In the genomic region with DNA sequence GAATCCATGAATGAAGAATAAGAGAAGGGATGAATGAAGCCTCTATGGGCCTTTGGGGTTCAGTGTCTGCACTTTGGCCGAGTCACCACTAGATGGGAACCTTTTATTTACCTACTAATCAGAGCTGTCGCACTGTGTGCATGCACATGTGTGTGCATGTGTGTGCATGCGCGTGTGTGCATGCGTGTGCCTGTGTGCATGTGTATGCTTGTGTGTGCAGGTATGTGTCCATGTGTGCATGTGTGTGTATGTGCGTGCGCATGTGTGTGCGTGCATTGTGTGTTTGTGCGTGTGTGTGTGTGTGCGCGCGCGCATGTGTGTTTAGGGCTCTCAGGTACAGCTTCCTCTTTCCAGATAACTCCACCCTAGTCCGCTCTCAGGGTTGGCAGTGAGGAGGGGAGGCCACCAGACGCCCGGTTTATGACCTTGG, we compare ENCODE assay signal across 8 cellular contexts. TPM values are rescaled to one million over a fixed set of nuclear protein-coding genes. Genes with fewer than 3 reads are reported as not detected.
DNase-seq lines count a peak whose midpoint lies in the region; ATAC-seq, FAIRE-seq and TF ChIP-seq lines count a peak whose summit lies in the region.

No MANE protein-coding gene starts in this region.

- peaks cover 33% of the 10 kb centered on the region for H3K27me3 Mint-ChIP-seq in astrocyte (ENCODE audit: low read depth, unreplicated experiment)

- no peak overlapping the region for H2BK120ac ChIP-seq in mesendoderm (ENCODE audit: low read depth, low read length)

- no peak overlapping the region for H3K4ac ChIP-seq in mesendoderm (ENCODE audit: low read depth, low read length)

- no peak overlapping the region for H3K27ac ChIP-seq in astrocyte (ENCODE audit: low read depth, low read length)
- H3K27ac ChIP-seq in mesendoderm (ENCODE audit: low read depth, low read length), result no peak overlapping the region

- H3K9me3 ChIP-seq in Loucy (ENCODE audit: insufficient read depth, low read depth, low read length) (peaks cover 2% of the 10 kb centered on the region; the same call in 1 of the 2 replicates), astrocyte (ENCODE audit: insufficient read depth, low read depth, low read length) (peaks cover 7% of the 10 kb centered on the region)

- H2BK5ac ChIP-seq in mesendoderm (ENCODE audit: low read length), result no peak overlapping the region

- no peaks in the 10 kb centered on the region for H3K79me2 ChIP-seq in Loucy (ENCODE audit: insufficient read depth, low read length)
- H3K79me2 ChIP-seq in astrocyte (ENCODE audit: insufficient read depth, low read length), result no peaks in the 10 kb centered on the region
- H3K79me2 ChIP-seq in mesendoderm (ENCODE audit: control insufficient read depth, insufficient read depth, low read length), result no peaks in the 10 kb centered on the region

- no peak overlapping the region for H3K9ac ChIP-seq in Loucy (ENCODE audit: low read depth, low read length, poor library complexity, severe bottlenecking)
- H3K9ac ChIP-seq in astrocyte (ENCODE audit: low read length), result no peak overlapping the region
- H3K9ac ChIP-seq in mesendoderm (ENCODE audit: low read length), result no peak overlapping the region

- H4K20me1 ChIP-seq in Loucy (ENCODE audit: insufficient read depth, low read length, poor library complexity, severe bottlenecking), result no peaks in the 10 kb centered on the region
- no peaks in the 10 kb centered on the region for H4K20me1 ChIP-seq in astrocyte (ENCODE audit: insufficient read depth, low read length)

- ATAC-seq in HG02884 (IDR thresholded peaks at IDR 0.05; ENCODE audit: unreplicated experiment) (no peak), GM19035 (IDR thresholded peaks at IDR 0.05; ENCODE audit: unreplicated experiment) (no peak), HG03342 (IDR thresholded peaks at IDR 0.05; ENCODE audit: unreplicated experiment) (no peak), HG02870 (IDR thresholded peaks at IDR 0.05; ENCODE audit: unreplicated experiment) (no peak)

- no peaks in the 10 kb centered on the region for H3F3A ChIP-seq in Loucy (ENCODE audit: low read depth)

- no peak overlapping the region for H2BK15ac ChIP-seq in mesendoderm (replicated peaks; ENCODE audit: low read depth)

- WGBS in mesendoderm (ENCODE audit: extremely low coverage, insufficient coverage, low lambda C conversion rate), result no CpG with 5 or more reads among the region's 16 CpGs

- H3K4me3 Mint-ChIP-seq in astrocyte (ENCODE audit: unreplicated experiment), result no peak overlapping the region

- no peaks in the 10 kb centered on the region for H3K79me1 ChIP-seq in mesendoderm (ENCODE audit: low read length)

- no peak overlapping the region for H4K5ac ChIP-seq in mesendoderm (ENCODE audit: low read length)

- no peak for FAIRE-seq in astrocyte (lab: Jason Lieb, UNC)

- DNase-seq in GM12864 (ENCODE audit: low read depth) (no peak), astrocyte (ENCODE audit: low read depth) (no peak), mesendoderm (peak; percentile 31)

- no peak overlapping the region for H3K18ac ChIP-seq in mesendoderm (ENCODE audit: low read length)

- no peak overlapping the region for H2AK5ac ChIP-seq in mesendoderm (ENCODE audit: low read length)

- H3K27me3 ChIP-seq in Loucy (ENCODE audit: insufficient read depth, low read length, poor library complexity, severe bottlenecking) (no peaks in the 10 kb centered on the region), astrocyte (ENCODE audit: insufficient read depth, low read length) (peaks cover 7% of the 10 kb centered on the region), mesendoderm (ENCODE audit: insufficient read depth, low read length, poor library complexity) (no peaks in the 10 kb centered on the region)

- H3K4me3 ChIP-seq in GM12864 (ENCODE audit: low read depth, low read length) (no peak overlapping the region), Loucy (ENCODE audit: low read length, poor library complexity, severe bottlenecking) (no peak overlapping the region), astrocyte (ENCODE audit: insufficient read depth, low read depth, low read length) (no peak overlapping the region), mesendoderm (ENCODE audit: low read length) (no peak overlapping the region)

- H3K4me1 Mint-ChIP-seq in astrocyte (ENCODE audit: low read depth, unreplicated experiment), result no peaks in the 10 kb centered on the region

- H3K27ac Mint-ChIP-seq in astrocyte (ENCODE audit: unreplicated experiment), result no peak overlapping the region

- H3K4me2 ChIP-seq in Loucy (ENCODE audit: low read depth, low read length, poor library complexity, severe bottlenecking) (no peak overlapping the region), astrocyte (ENCODE audit: low read length) (no peak overlapping the region), mesendoderm (ENCODE audit: low read length) (no peak overlapping the region)

- H3K23ac ChIP-seq in mesendoderm (ENCODE audit: low read length), result no peak overlapping the region

- H3K9me3 Mint-ChIP-seq in astrocyte (ENCODE audit: unreplicated experiment), result peaks cover 41% of the 10 kb centered on the region

- H3K9me2 ChIP-seq in Loucy (replicated peaks; ENCODE audit: low read depth, low read length), result no peaks in the 10 kb centered on the region

- H3K36me3 ChIP-seq in Loucy (ENCODE audit: insufficient read depth, low read length) (no peaks in the 10 kb centered on the region), astrocyte (ENCODE audit: insufficient read depth, low read length) (no peaks in the 10 kb centered on the region), mesendoderm (ENCODE audit: control insufficient read depth, insufficient read depth, low read length) (no peaks in the 10 kb centered on the region)

- H3K4me1 ChIP-seq in Loucy (ENCODE audit: insufficient read depth, low read length, poor library complexity, severe bottlenecking), result no peaks in the 10 kb centered on the region
- H3K4me1 ChIP-seq in astrocyte (ENCODE audit: insufficient read depth, low read length), result no peaks in the 10 kb centered on the region
- H3K4me1 ChIP-seq in mesendoderm (ENCODE audit: control insufficient read depth, low read depth, low read length), result no peaks in the 10 kb centered on the region

- no peaks in the 10 kb centered on the region for H3K36me3 Mint-ChIP-seq in astrocyte (ENCODE audit: low read depth, unreplicated experiment)

- H2AFZ ChIP-seq in Loucy (ENCODE audit: low read length) (no peak overlapping the region), astrocyte (ENCODE audit: low read depth, low read length) (no peak overlapping the region)

- no peak overlapping the region for H4K8ac ChIP-seq in mesendoderm (ENCODE audit: low read depth, low read length)

- TF ChIP-seq CTCF in GM12864 (IDR thresholded peaks at IDR 0.05; ENCODE audit: low read depth, low read length, missing control alignments) (peak; percentile 58), Loucy (conservative IDR thresholded peaks at IDR 0.05; ENCODE audit: low read length) (peak; percentile 75), astrocyte (IDR thresholded peaks at IDR 0.05; ENCODE audit: insufficient read depth, low read depth, low read length) (peak; percentile 45)

- no peak overlapping the region for H3K56ac ChIP-seq in mesendoderm (ENCODE audit: low read length)

RNA-seq across cellular contexts. Expression of gene UBXN10, which starts 20.4 kb away (rescaled TPM):
- total RNA-seq in astrocyte, result 0.09 and 0.19 TPM in 2 replicates
- 0.38 TPM for polyA plus RNA-seq in mesendoderm (2013, experiment 1 of 2)
- polyA plus RNA-seq in mesendoderm (2013, experiment 2 of 2), result 0.43 TPM

RNA-seq across cellular contexts. Expression of gene PLA2G2C, which starts 20.8 kb away (rescaled TPM):
- total RNA-seq in astrocyte, result not detected in 2 replicates
- polyA plus RNA-seq in mesendoderm (2013, experiment 1 of 2), result not detected
- polyA plus RNA-seq in mesendoderm (2013, experiment 2 of 2), result not detected

RNA-seq across cellular contexts. Expression of gene PLA2G2F, which starts 26.4 kb away (rescaled TPM):
- total RNA-seq in astrocyte, result 0.23 TPM in 1 of 2 replicates, not detected in the other
- not detected for polyA plus RNA-seq in mesendoderm (2013, experiment 1 of 2)
- polyA plus RNA-seq in mesendoderm (2013, experiment 2 of 2), result not detected

RNA-seq across cellular contexts. Expression of gene PLA2G2D, which starts 46.2 kb away (rescaled TPM):
- total RNA-seq in astrocyte, result not detected in 2 replicates
- not detected for polyA plus RNA-seq in mesendoderm (2013, experiment 1 of 2)
- polyA plus RNA-seq in mesendoderm (2013, experiment 2 of 2), result not detected
